9 cellular contexts compared by ENCODE assay signal in genomic region chrX:107450823-107451509, GRCh38. TPM values are rescaled to one million over a fixed set of nuclear protein-coding genes. Genes with fewer than 3 reads are reported as not detected.
DNase-seq lines count a peak whose midpoint lies in the region; ATAC-seq and TF ChIP-seq lines count a peak whose summit lies in the region.
"Had no signal": no experiment of that assay in that cellular context is flagged by ENCODE, and none has a peak within 500 bp of the region (broad histone marks: within the 10 kb centered on the region; RNA-seq: fewer than 3 reads in every experiment).

No MANE protein-coding gene starts in this region.

- H3K4me3 Mint-ChIP-seq in T-helper 2 cell treated with Interferon-gamma antibody and Interleukin-4, amounts not matched to agents 5 μg/mL and 100 μg/mL, for 36 hours, result peak overlapping the region; percentile 18
- H3K4me3 Mint-ChIP-seq in CD14-positive monocyte, result peak overlapping the region in 1 of 2 donors; percentile 62

- peaks cover 6% of the 10 kb centered on the region for H3K4me1 Mint-ChIP-seq in T-helper 2 cell treated with Interferon-gamma antibody and Interleukin-4, amounts not matched to agents 5 μg/mL and 100 μg/mL, for 36 hours (ENCODE audit: low read depth)
- H3K4me1 Mint-ChIP-seq in CD14-positive monocyte, result peaks cover 3% of the 10 kb centered on the region

- TF ChIP-seq CTCF in GM12864 (IDR thresholded peaks at IDR 0.05; ENCODE audit: low read depth, low read length, missing control alignments), result peak; percentile 27
- no peak for TF ChIP-seq CTCF in psoas muscle (IDR thresholded peaks at IDR 0.05)
- TF ChIP-seq CTCF in CD14-positive monocyte (IDR thresholded peaks at IDR 0.05), result no peak

- no peak overlapping the region for H3K4me3 ChIP-seq in GM12864 (ENCODE audit: low read depth, low read length)
- no peak overlapping the region for H3K4me3 ChIP-seq in psoas muscle

- no peak overlapping the region for H3K27ac Mint-ChIP-seq in T-helper 2 cell treated with Interferon-gamma antibody and Interleukin-4, amounts not matched to agents 5 μg/mL and 100 μg/mL, for 36 hours
- H3K27ac Mint-ChIP-seq in CD14-positive monocyte, result no peak overlapping the region

- no peaks in the 10 kb centered on the region for H3K36me3 ChIP-seq in psoas muscle (ENCODE audit: insufficient read depth in 1 of 2, low read depth in 1 of 2)

- H3K9me3 ChIP-seq in psoas muscle, result no peaks in the 10 kb centered on the region

- intact Hi-C loops in psoas muscle (cut with DNase I) (no loop called here), CD14-positive monocyte (cut with micrococcal nuclease) (no loop called here)

- peaks cover 51% of the 10 kb centered on the region for H3K27me3 Mint-ChIP-seq in T-helper 2 cell treated with Interferon-gamma antibody and Interleukin-4, amounts not matched to agents 5 μg/mL and 100 μg/mL, for 36 hours (ENCODE audit: low read depth)
- peaks cover 43 to 63% (median 54%) of the 10 kb centered on the region in 3 donors for H3K27me3 Mint-ChIP-seq in CD14-positive monocyte (ENCODE audit: low read depth in 3 of 3)

- no peak overlapping the region for H3K27ac ChIP-seq in psoas muscle

- DNase-seq in AG20443 (ENCODE audit: low spot score), result peak; percentile 10
- no peak for DNase-seq in GM12864 (ENCODE audit: low read depth)
- DNase-seq in T-helper 2 cell treated with Interferon-gamma antibody and Interleukin-4, amounts not matched to agents 5 μg/mL and 100 μg/mL, for 36 hours (ENCODE audit: low spot score), result no peak
- peak; percentile 81 for DNase-seq in islet precursor cell
- DNase-seq in NCI-H2107 treated with DMSO at 0.1 percent for 48 hours (lab: John Stamatoyannopoulos, UW; ENCODE audit: unreplicated experiment), result no peak
- no peak for DNase-seq in psoas muscle
- no peak for DNase-seq in AG08395 (ENCODE audit: low spot score)
- no peak for DNase-seq in CD14-positive monocyte (ENCODE audit: low spot score)

- peaks cover 0 to 93% (median 0%) of the 10 kb centered on the region in 3 donors for H3K27me3 ChIP-seq in psoas muscle (ENCODE audit: insufficient read depth in 3 of 3, low read length in 2 of 3)

- no peaks in the 10 kb centered on the region for H3K4me1 ChIP-seq in psoas muscle

- WGBS in psoas muscle, 3 donors, result 19 to 29% (median 25%) methylated on average over 17 to 19 of the region's 19 CpGs

- ATAC-seq in psoas muscle, result no peak

- H3K36me3 Mint-ChIP-seq in T-helper 2 cell treated with Interferon-gamma antibody and Interleukin-4, amounts not matched to agents 5 μg/mL and 100 μg/mL, for 36 hours (ENCODE audit: low read depth), result no peaks in the 10 kb centered on the region
- no peaks in the 10 kb centered on the region for H3K36me3 Mint-ChIP-seq in CD14-positive monocyte

- no peaks in the 10 kb centered on the region for H3K9me3 Mint-ChIP-seq in T-helper 2 cell treated with Interferon-gamma antibody and Interleukin-4, amounts not matched to agents 5 μg/mL and 100 μg/mL, for 36 hours
- H3K9me3 Mint-ChIP-seq in CD14-positive monocyte, result peaks cover 0 to 8% (median 3%) of the 10 kb centered on the region in 7 donors

RNA-seq across cellular contexts. Expression of gene FRMPD3, which starts 1.5 kb away (rescaled TPM):
- total RNA-seq in psoas muscle, result under 1 TPM in 1 of 4 donors, not detected in 3; 0.02 TPM
- polyA plus RNA-seq in psoas muscle (under 1 TPM in 1 of 3 donors, not detected in 2; 0.01 TPM), CD14-positive monocyte (not detected)
- total RNA-seq: fibroblast of villous mesenchyme had no signal

Comparison
In these comparisons a context has a peak if more than half of its experiments do, and no peak if none do; other contexts are left out.
1. DNase-seq: peak in AG20443 (single experiment) and islet precursor cell (single experiment); none in GM12864 (single experiment), T-helper 2 cell treated with Interferon-gamma antibody and Interleukin-4, amounts not matched to agents 5 μg/mL and 100 μg/mL, for 36 hours (single experiment), NCI-H2107 treated with DMSO at 0.1 percent for 48 hours (single experiment), psoas muscle (0 of 2), AG08395 (single experiment) and CD14-positive monocyte (single experiment).